In genomic region chr3:151085889-151086483, GRCh38 we compare ENCODE assay signal across 8 cellular contexts. TPM values are rescaled to one million over a fixed set of nuclear protein-coding genes. Genes with fewer than 3 reads are reported as not detected.
A peak's percentile ranks its signal among the peaks of the same experiment; 100 is the strongest.
DNase-seq lines count a peak whose midpoint lies in the region; ATAC-seq and TF ChIP-seq lines count a peak whose summit lies in the region.

No MANE protein-coding gene starts in this region.

- POLR2A ChIA-PET in PC-3 (lab: Charles Lee; ENCODE audit: unreplicated experiment): interaction anchor here (0.5 to 0.6 kb wide), 2 partner anchors 895 to 1431 kb away, joined by 3 read pairs; no protein-coding TSS in a partner anchor

- WGBS in liver: 2% methylated on average over 60 of the region's 60 CpGs

- peak; percentile 49 for DNase-seq in NCI-H1436 (lab: John Stamatoyannopoulos, UW)
- DNase-seq in NCI-H1436 treated with DMSO at 0.1 percent for 48 hours (lab: John Stamatoyannopoulos, UW): no peak
- no peak for DNase-seq in PC-3
- DNase-seq in central memory CD4-positive, alpha-beta T cell: peak; percentile 0
- DNase-seq in stimulated activated naive CD8-positive, alpha-beta T cell treated with anti-CD3 and anti-CD28 coated beads, Interleukin-15, amount 100 ng/mL, for 72 hours: peak; percentile 34 to 53
- DNase-seq in middle frontal gyrus (ENCODE audit: extremely low spot score, low spot score): no peak

- H3K9me2 ChIP-seq in PC-3 (replicated peaks; ENCODE audit: low read length): no peaks in the 10 kb centered on the region

- TF ChIP-seq RAD21 in liver (IDR thresholded peaks at IDR 0.05): no peak

- TF ChIP-seq CTCF in PC-3 (conservative IDR thresholded peaks at IDR 0.05; ENCODE audit: low read depth, low read length): no peak
- TF ChIP-seq CTCF in liver (IDR thresholded peaks at IDR 0.05; ENCODE audit: low read depth, low read length, missing input control): no peak

- CTCF ChIA-PET in PC-3 (lab: Charles Lee): interaction anchor here (0.6 to 1.1 kb wide), 4 partner anchors 77 to 1222 kb away, joined by 3 to 8 read pairs (median 4); no protein-coding TSS in a partner anchor

- peaks cover 41% of the 10 kb centered on the region for H3K27me3 ChIP-seq in PC-3 (ENCODE audit: low read length)
- H3K27me3 ChIP-seq in liver (ENCODE audit: control insufficient read depth in 4 of 4, insufficient read depth in 4 of 4, low read length in 3 of 4): peaks cover 0 to 6% (median 2%) of the 10 kb centered on the region in 4 donors

- no TSS peak for BruUV-seq in PC-3 (replicated peaks; lab: Mats Ljungman, UMichigan)

- peak overlapping the region; percentile 92 to 94 for H3K4me3 Mint-ChIP-seq in stimulated activated naive CD8-positive, alpha-beta T cell treated with anti-CD3 and anti-CD28 coated beads, Interleukin-15, amount 100 ng/mL, for 72 hours

- no peaks in the 10 kb centered on the region for H4K20me1 ChIP-seq in PC-3 (ENCODE audit: low read length)

- no peaks in the 10 kb centered on the region for H3K9me3 ChIP-seq in PC-3 (ENCODE audit: low read length)
- H3K9me3 ChIP-seq in liver (ENCODE audit: control insufficient read depth in 4 of 4, low read length in 3 of 4): no peaks in the 10 kb centered on the region

- H3K4me1 ChIP-seq in PC-3 (ENCODE audit: insufficient read depth, low read length) (peaks cover 5% of the 10 kb centered on the region; the same call in 1 of the 2 replicates), liver (ENCODE audit: control insufficient read depth in 4 of 4, insufficient read depth in 4 of 4, low read length in 3 of 4) (peaks cover 10 to 23% (median 13%) of the 10 kb centered on the region in 4 donors)

- peak overlapping the region; percentile 92 for H2AFZ ChIP-seq in PC-3 (ENCODE audit: low read length)

- no peak overlapping the region for H3K27ac ChIP-seq in PC-3 (ENCODE audit: low read length)
- H3K27ac ChIP-seq in liver (ENCODE audit: low read depth in 1 of 2, low read length in 2 of 2): no peak overlapping the region

- no peaks in the 10 kb centered on the region for H3K79me2 ChIP-seq in PC-3 (ENCODE audit: low read length)

- peak overlapping the region; percentile 91 for H3K4me2 ChIP-seq in PC-3 (ENCODE audit: low read length)

- ATAC-seq in HG02970 (IDR thresholded peaks at IDR 0.05; ENCODE audit: low FRiP score, unreplicated experiment): peak; percentile 9
- ATAC-seq in PC-3: no peak; the same call in 1 of the 2 replicates
- ATAC-seq in stimulated activated naive CD8-positive, alpha-beta T cell treated with anti-CD3 and anti-CD28 coated beads, Interleukin-15, amount 100 ng/mL, for 72 hours: peak; percentile 48

- H3K27ac Mint-ChIP-seq in stimulated activated naive CD8-positive, alpha-beta T cell treated with anti-CD3 and anti-CD28 coated beads, Interleukin-15, amount 100 ng/mL, for 72 hours: no peak overlapping the region

- H3K9ac ChIP-seq in PC-3 (ENCODE audit: low read length) (no peak overlapping the region), liver (ENCODE audit: low read depth in 1 of 2, low read length in 2 of 2) (no peak overlapping the region)

- H3K4me3 ChIP-seq in PC-3 (ENCODE audit: low read length) (peak overlapping the region; percentile 73), liver (ENCODE audit: low read depth in 1 of 3, low read length in 3 of 3) (peak overlapping the region in 2 of 3 donors; percentile 63 to 74)

- H3K27me3 Mint-ChIP-seq in stimulated activated naive CD8-positive, alpha-beta T cell treated with anti-CD3 and anti-CD28 coated beads, Interleukin-15, amount 100 ng/mL, for 72 hours: peaks cover 60% of the 10 kb centered on the region

- intact Hi-C loops in PC-3 (cut with micrococcal nuclease): loop anchor here (1.0 to 2.0 kb wide), 2 partner anchors 61 to 161 kb away; no protein-coding TSS in a partner anchor

- H3K9me3 Mint-ChIP-seq in stimulated activated naive CD8-positive, alpha-beta T cell treated with anti-CD3 and anti-CD28 coated beads, Interleukin-15, amount 100 ng/mL, for 72 hours: no peaks in the 10 kb centered on the region

- H3F3A ChIP-seq in PC-3 (ENCODE audit: low read length, unreplicated experiment): no peaks in the 10 kb centered on the region

- H3K4me1 Mint-ChIP-seq in stimulated activated naive CD8-positive, alpha-beta T cell treated with anti-CD3 and anti-CD28 coated beads, Interleukin-15, amount 100 ng/mL, for 72 hours: peaks cover 11% of the 10 kb centered on the region

- H3K36me3 ChIP-seq in PC-3 (ENCODE audit: low read depth, low read length) (no peaks in the 10 kb centered on the region), liver (ENCODE audit: control insufficient read depth in 4 of 4, insufficient read depth in 3 of 4, low read depth in 1 of 4, low read length in 3 of 4) (no peaks in the 10 kb centered on the region)

TF ChIP-seq in liver, 16 proteins besides CTCF, POLR2A, EP300 and RAD21:
- TF ChIP-seq GABPA (IDR thresholded peaks at IDR 0.05 in 1 of 2, conservative IDR thresholded peaks at IDR 0.05 in 1 of 2) (no peak), YY1 (IDR thresholded peaks at IDR 0.05) (no peak), RXRA (IDR thresholded peaks at IDR 0.05) (no peak), HNF4G (IDR thresholded peaks at IDR 0.05) (no peak), ATF3 (IDR thresholded peaks at IDR 0.05) (no peak), SP1 (IDR thresholded peaks at IDR 0.05) (no peak), HNF4A (conservative IDR thresholded peaks at IDR 0.05) (no peak), FOXA1 (IDR thresholded peaks at IDR 0.05) (no peak), NR2F2 (IDR thresholded peaks at IDR 0.05) (no peak), FOXA2 (IDR thresholded peaks at IDR 0.05) (no peak), JUND (IDR thresholded peaks at IDR 0.05) (no peak)
- TF ChIP-seq, protein P1, sequence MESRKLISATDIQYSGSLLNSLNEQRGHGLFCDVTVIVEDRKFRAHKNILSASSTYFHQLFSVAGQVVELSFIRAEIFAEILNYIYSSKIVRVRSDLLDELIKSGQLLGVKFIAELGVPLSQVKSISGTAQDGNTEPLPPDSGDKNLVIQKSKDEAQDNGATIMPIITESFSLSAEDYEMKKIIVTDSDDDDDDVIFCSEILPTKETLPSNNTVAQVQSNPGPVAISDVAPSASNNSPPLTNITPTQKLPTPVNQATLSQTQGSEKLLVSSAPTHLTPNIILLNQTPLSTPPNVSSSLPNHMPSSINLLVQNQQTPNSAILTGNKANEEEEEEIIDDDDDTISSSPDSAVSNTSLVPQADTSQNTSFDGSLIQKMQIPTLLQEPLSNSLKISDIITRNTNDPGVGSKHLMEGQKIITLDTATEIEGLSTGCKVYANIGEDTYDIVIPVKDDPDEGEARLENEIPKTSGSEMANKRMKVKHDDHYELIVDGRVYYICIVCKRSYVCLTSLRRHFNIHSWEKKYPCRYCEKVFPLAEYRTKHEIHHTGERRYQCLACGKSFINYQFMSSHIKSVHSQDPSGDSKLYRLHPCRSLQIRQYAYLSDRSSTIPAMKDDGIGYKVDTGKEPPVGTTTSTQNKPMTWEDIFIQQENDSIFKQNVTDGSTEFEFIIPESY (IDR thresholded peaks at IDR 0.05): no peak
- TF ChIP-seq, protein P2, sequence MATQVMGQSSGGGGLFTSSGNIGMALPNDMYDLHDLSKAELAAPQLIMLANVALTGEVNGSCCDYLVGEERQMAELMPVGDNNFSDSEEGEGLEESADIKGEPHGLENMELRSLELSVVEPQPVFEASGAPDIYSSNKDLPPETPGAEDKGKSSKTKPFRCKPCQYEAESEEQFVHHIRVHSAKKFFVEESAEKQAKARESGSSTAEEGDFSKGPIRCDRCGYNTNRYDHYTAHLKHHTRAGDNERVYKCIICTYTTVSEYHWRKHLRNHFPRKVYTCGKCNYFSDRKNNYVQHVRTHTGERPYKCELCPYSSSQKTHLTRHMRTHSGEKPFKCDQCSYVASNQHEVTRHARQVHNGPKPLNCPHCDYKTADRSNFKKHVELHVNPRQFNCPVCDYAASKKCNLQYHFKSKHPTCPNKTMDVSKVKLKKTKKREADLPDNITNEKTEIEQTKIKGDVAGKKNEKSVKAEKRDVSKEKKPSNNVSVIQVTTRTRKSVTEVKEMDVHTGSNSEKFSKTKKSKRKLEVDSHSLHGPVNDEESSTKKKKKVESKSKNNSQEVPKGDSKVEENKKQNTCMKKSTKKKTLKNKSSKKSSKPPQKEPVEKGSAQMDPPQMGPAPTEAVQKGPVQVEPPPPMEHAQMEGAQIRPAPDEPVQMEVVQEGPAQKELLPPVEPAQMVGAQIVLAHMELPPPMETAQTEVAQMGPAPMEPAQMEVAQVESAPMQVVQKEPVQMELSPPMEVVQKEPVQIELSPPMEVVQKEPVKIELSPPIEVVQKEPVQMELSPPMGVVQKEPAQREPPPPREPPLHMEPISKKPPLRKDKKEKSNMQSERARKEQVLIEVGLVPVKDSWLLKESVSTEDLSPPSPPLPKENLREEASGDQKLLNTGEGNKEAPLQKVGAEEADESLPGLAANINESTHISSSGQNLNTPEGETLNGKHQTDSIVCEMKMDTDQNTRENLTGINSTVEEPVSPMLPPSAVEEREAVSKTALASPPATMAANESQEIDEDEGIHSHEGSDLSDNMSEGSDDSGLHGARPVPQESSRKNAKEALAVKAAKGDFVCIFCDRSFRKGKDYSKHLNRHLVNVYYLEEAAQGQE (IDR thresholded peaks at IDR 0.05): no peak
- TF ChIP-seq, protein P3, sequence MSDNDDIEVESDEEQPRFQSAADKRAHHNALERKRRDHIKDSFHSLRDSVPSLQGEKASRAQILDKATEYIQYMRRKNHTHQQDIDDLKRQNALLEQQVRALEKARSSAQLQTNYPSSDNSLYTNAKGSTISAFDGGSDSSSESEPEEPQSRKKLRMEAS (IDR thresholded peaks at IDR 0.05): no peak
TF ChIP-seq in liver: peak in this region for 0.

RNA-seq across cellular contexts. Expression of gene MED12L, which starts 0.5 kb away (rescaled TPM):
- total RNA-seq in PC-3 (2014; rRNA removed): 0.55 and 0.92 TPM in 2 replicates
- 1 to 10 TPM in 1 of 2 donors, under 1 TPM in 1; 0.59 to 2.1 TPM for total RNA-seq in liver
- polyA plus RNA-seq in liver: under 1 TPM; 0.02 to 0.39 TPM

Comparison
In these comparisons a context has a peak if more than half of its experiments do, and no peak if none do; other contexts are left out.
1. DNase-seq: peak in NCI-H1436 (single experiment), central memory CD4-positive, alpha-beta T cell (single experiment) and stimulated activated naive CD8-positive, alpha-beta T cell treated with anti-CD3 and anti-CD28 coated beads, Interleukin-15, amount 100 ng/mL, for 72 hours (2 of 2); none in NCI-H1436 treated with DMSO at 0.1 percent for 48 hours (single experiment), PC-3 (single experiment) and middle frontal gyrus (single experiment).